ENCODE assay signal across 23 cellular contexts in genomic region chr2:8154270-8154669, GRCh38.
DNase-seq lines count a peak whose midpoint lies in the region; ATAC-seq, FAIRE-seq and TF ChIP-seq lines count a peak whose summit lies in the region.
"Had no signal": no experiment of that assay in that cellular context is flagged by ENCODE, and none has a peak within 500 bp of the region (broad histone marks: within the 10 kb centered on the region; RNA-seq: fewer than 3 reads in every experiment).

No MANE protein-coding gene starts in this region.

- no peak for TF ChIP-seq CTCF in HepG2 (CRISPR knock-in tag; IDR thresholded peaks at IDR 0.05)
- TF ChIP-seq CTCF in right lobe of liver (IDR thresholded peaks at IDR 0.05), result no peak

- H3K4me2 ChIP-seq in HepG2 (ENCODE audit: low read depth, low read length), result no peak overlapping the region

- H3K9me3 Mint-ChIP-seq in activated T-helper 2 cell treated with anti-CD3 and anti-CD28 coated beads, Interferon-gamma antibody, Interleukin-2, Interleukin-4, amounts not matched to agents 10 μg/mL and 5 μg/mL and 100 μg/mL, durations not matched to agents 14 hours and 24 hours and 36 hours, result peaks cover 43% of the 10 kb centered on the region
- H3K9me3 Mint-ChIP-seq in stimulated activated effector memory CD8-positive, alpha-beta T cell treated with anti-CD3 and anti-CD28 coated beads, Interleukin-12 subunit alpha, Interleukin-12 subunit beta, amount 100 ng/mL, for 72 hours, result peaks cover 28% of the 10 kb centered on the region
- H3K9me3 Mint-ChIP-seq: central memory CD8-positive, alpha-beta T cell; neural crest cell had no signal

- peaks cover 31% of the 10 kb centered on the region for H3K4me1 Mint-ChIP-seq in activated T-helper 2 cell treated with anti-CD3 and anti-CD28 coated beads, Interferon-gamma antibody, Interleukin-2, Interleukin-4, amounts not matched to agents 10 μg/mL and 5 μg/mL and 100 μg/mL, durations not matched to agents 14 hours and 24 hours and 36 hours (ENCODE audit: low read depth)
- H3K4me1 Mint-ChIP-seq in stimulated activated effector memory CD8-positive, alpha-beta T cell treated with anti-CD3 and anti-CD28 coated beads, Interleukin-12 subunit alpha, Interleukin-12 subunit beta, amount 100 ng/mL, for 72 hours, result peaks cover 74% of the 10 kb centered on the region

- ATAC-seq in HepG2, result no peak
- no peak for ATAC-seq in right lobe of liver
- peak; percentile 39 for ATAC-seq in stimulated activated effector memory CD8-positive, alpha-beta T cell treated with anti-CD3 and anti-CD28 coated beads, Interleukin-12 subunit alpha, Interleukin-12 subunit beta, amount 100 ng/mL, for 72 hours
- ATAC-seq: left cardiac atrium, Panc1, SK-N-SH treated with all-trans-retinoic acid at 6 μM for 48 hours had no signal

- H3K4me3 ChIP-seq in HepG2 (replicated peaks in 1 of 3; ENCODE audit: insufficient read depth in 1 of 3, low read depth in 2 of 3, low read length in 3 of 3) (no peak overlapping the region), right lobe of liver (no peak overlapping the region)
- H3K4me3 ChIP-seq: esophagus muscularis mucosa, testis had no signal

- no TSS peak for BruUV-seq in HepG2 (replicated peaks; lab: Mats Ljungman, UMichigan)

- H3K9me3 ChIP-seq in HepG2 (ENCODE audit: low read length), result no peaks in the 10 kb centered on the region
- H3K9me3 ChIP-seq in right lobe of liver, result no peaks in the 10 kb centered on the region
- H3K9me3 ChIP-seq: testis had no signal

- no peaks in the 10 kb centered on the region for H3K27me3 ChIP-seq in HepG2 (ENCODE audit: control insufficient read depth in 1 of 2, insufficient read depth in 2 of 2, low read length in 2 of 2)
- H3K27me3 ChIP-seq in right lobe of liver, result no peaks in the 10 kb centered on the region
- H3K27me3 ChIP-seq: esophagus muscularis mucosa, testis had no signal

- in situ Hi-C loops in HepG2 (cut with HindIII; ENCODE audit: extremely low pct_ligation_motif_present, low pct_unique_long_range_greater_than_20kb), result no loop called here

- H3K79me2 ChIP-seq in HepG2 (ENCODE audit: insufficient read depth, low read length), result no peaks in the 10 kb centered on the region

- H3K27me3 Mint-ChIP-seq in activated T-helper 2 cell treated with anti-CD3 and anti-CD28 coated beads, Interferon-gamma antibody, Interleukin-2, Interleukin-4, amounts not matched to agents 10 μg/mL and 5 μg/mL and 100 μg/mL, durations not matched to agents 14 hours and 24 hours and 36 hours (ENCODE audit: low read depth), result no peaks in the 10 kb centered on the region
- H3K27me3 Mint-ChIP-seq: central memory CD8-positive, alpha-beta T cell had no signal

- POLR2A ChIA-PET in HepG2 (lab: Yijun Ruan, JAX), result no interaction called here

- H3K36me3 Mint-ChIP-seq in activated T-helper 2 cell treated with anti-CD3 and anti-CD28 coated beads, Interferon-gamma antibody, Interleukin-2, Interleukin-4, amounts not matched to agents 10 μg/mL and 5 μg/mL and 100 μg/mL, durations not matched to agents 14 hours and 24 hours and 36 hours (ENCODE audit: low read depth), result peaks cover 28% of the 10 kb centered on the region
- peaks cover 12% of the 10 kb centered on the region for H3K36me3 Mint-ChIP-seq in stimulated activated effector memory CD8-positive, alpha-beta T cell treated with anti-CD3 and anti-CD28 coated beads, Interleukin-12 subunit alpha, Interleukin-12 subunit beta, amount 100 ng/mL, for 72 hours
- H3K36me3 Mint-ChIP-seq: mesothelial cell of epicardium had no signal

- no peaks in the 10 kb centered on the region; a peak in 1 of 5 replicates for H3K36me3 ChIP-seq in HepG2 (replicated peaks in 1 of 2; ENCODE audit: control insufficient read depth in 1 of 2, insufficient read depth in 2 of 2, low read length in 2 of 2)
- H3K36me3 ChIP-seq in right lobe of liver, result no peaks in the 10 kb centered on the region
- H3K36me3 ChIP-seq: esophagus muscularis mucosa had no signal

- intact Hi-C loops in HepG2 (cut with micrococcal nuclease; ENCODE audit: unreplicated experiment), result no loop called here
- intact Hi-C loops in right lobe of liver (cut with DNase I), result no loop called here
- intact Hi-C loops in activated T-helper 2 cell treated with anti-CD3 and anti-CD28 coated beads, Interferon-gamma antibody, Interleukin-2, Interleukin-4, amounts not matched to agents 10 μg/mL and 5 μg/mL and 100 μg/mL, durations not matched to agents 14 hours and 24 hours and 36 hours (cut with micrococcal nuclease), result loop anchor here (2.0 to 10.0 kb wide), 8 partner anchors 85 to 719 kb away; no protein-coding TSS in a partner anchor

- no peak for DNase-seq in HepG2 (ENCODE audit: low spot score)
- no peak for DNase-seq in right lobe of liver
- peak; percentile 39 for DNase-seq in M059J (ENCODE audit: low read depth)
- no peak for DNase-seq in activated T-helper 2 cell treated with anti-CD3 and anti-CD28 coated beads, Interferon-gamma antibody, Interleukin-2, Interleukin-4, amounts not matched to agents 10 μg/mL and 5 μg/mL and 100 μg/mL, durations not matched to agents 14 hours and 24 hours and 36 hours (ENCODE audit: low spot score)
- DNase-seq in stimulated activated effector memory CD8-positive, alpha-beta T cell treated with anti-CD3 and anti-CD28 coated beads, Interleukin-12 subunit alpha, Interleukin-12 subunit beta, amount 100 ng/mL, for 72 hours (ENCODE audit: low spot score in 2 of 2), result no peak
- no peak for DNase-seq in cerebellar cortex (ENCODE audit: low spot score)
- DNase-seq in T-helper 2 cell, result no peak
- DNase-seq: activated CD4-positive, alpha-beta T cell treated with anti-CD3 and anti-CD28 coated beads, Interleukin-2, amount 50 U/mL, for 1 hour; amniotic stem cell; DMS79 treated with DMSO at 0.1 percent for 48 hours; effector CD8-positive, alpha-beta T cell; left cardiac atrium; NCI-H1694; small intestine; testis had no signal

- H3K9ac ChIP-seq in HepG2 (ENCODE audit: insufficient read depth, low read depth, low read length), result no peak overlapping the region

- H3K4me1 ChIP-seq in HepG2 (ENCODE audit: insufficient read depth, low read length) (peaks cover 21% of the 10 kb centered on the region), right lobe of liver (no peaks in the 10 kb centered on the region)
- H3K4me1 ChIP-seq: testis had no signal

- H3K27ac ChIP-seq in HepG2 (ENCODE audit: extremely low read length, insufficient read depth, low read length), result no peak overlapping the region
- no peak overlapping the region for H3K27ac ChIP-seq in right lobe of liver
- H3K27ac ChIP-seq: esophagus muscularis mucosa, testis had no signal

- H3K4me3 Mint-ChIP-seq in activated T-helper 2 cell treated with anti-CD3 and anti-CD28 coated beads, Interferon-gamma antibody, Interleukin-2, Interleukin-4, amounts not matched to agents 10 μg/mL and 5 μg/mL and 100 μg/mL, durations not matched to agents 14 hours and 24 hours and 36 hours (ENCODE audit: low read depth), result no peak overlapping the region
- peak overlapping the region; percentile 16 for H3K4me3 Mint-ChIP-seq in stimulated activated effector memory CD8-positive, alpha-beta T cell treated with anti-CD3 and anti-CD28 coated beads, Interleukin-12 subunit alpha, Interleukin-12 subunit beta, amount 100 ng/mL, for 72 hours
- H3K4me3 Mint-ChIP-seq: central memory CD8-positive, alpha-beta T cell; mesothelial cell of epicardium; neural crest cell had no signal

- WGBS in HepG2 (ENCODE audit: low lambda C conversion rate), result 90% methylated on average over 7 of the region's 7 CpGs
- 83% methylated on average over 7 of the region's 7 CpGs for WGBS in right lobe of liver (ENCODE audit: insufficient coverage, low coverage, low lambda C conversion rate, missing lambda C conversion rate)

- H3K27ac Mint-ChIP-seq in activated T-helper 2 cell treated with anti-CD3 and anti-CD28 coated beads, Interferon-gamma antibody, Interleukin-2, Interleukin-4, amounts not matched to agents 10 μg/mL and 5 μg/mL and 100 μg/mL, durations not matched to agents 14 hours and 24 hours and 36 hours, result peak overlapping the region; percentile 90
- H3K27ac Mint-ChIP-seq in stimulated activated effector memory CD8-positive, alpha-beta T cell treated with anti-CD3 and anti-CD28 coated beads, Interleukin-12 subunit alpha, Interleukin-12 subunit beta, amount 100 ng/mL, for 72 hours, result peak overlapping the region; percentile 92
- H3K27ac Mint-ChIP-seq: mesothelial cell of epicardium had no signal

- no peak for FAIRE-seq in HepG2 (lab: Jason Lieb, UNC)
- FAIRE-seq: H54, small intestine, TTC549 had no signal

- no peak for TF ChIP-seq POLR2A in HepG2 (IDR thresholded peaks at IDR 0.05; ENCODE audit: insufficient read depth in 1 of 2, low read depth in 2 of 2, low read length in 2 of 2)
- no peak for TF ChIP-seq POLR2A in right lobe of liver (IDR thresholded peaks at IDR 0.05)

- TF ChIP-seq EP300 in HepG2 (IDR thresholded peaks at IDR 0.05; ENCODE audit: low read depth in 2 of 2, low read length in 2 of 2) (no peak), HepG2 (CRISPR knock-in tag; IDR thresholded peaks at IDR 0.05; ENCODE audit: borderline replicate concordance) (no peak)

- H2AFZ ChIP-seq in HepG2 (ENCODE audit: low read length), result no peak overlapping the region

- H4K20me1 ChIP-seq in HepG2 (ENCODE audit: insufficient read depth, low read length), result no peaks in the 10 kb centered on the region

- no peak for TF ChIP-seq RAD21 in HepG2 (CRISPR knock-in tag; IDR thresholded peaks at IDR 0.05)

- CTCF ChIA-PET in HepG2 (lab: Yijun Ruan, JAX; ENCODE audit: low intra/inter-chr PET ratio, low total read pairs), result no interaction called here

TF ChIP-seq in HepG2, 621 proteins besides CTCF, POLR2A, EP300 and RAD21:
- TF ChIP-seq HOMEZ (CRISPR knock-in tag; IDR thresholded peaks at IDR 0.05; ENCODE audit: low read depth) (peak; percentile 19; the same call in 1 of the 2 replicates), ZNF10 (CRISPR knock-in tag; IDR thresholded peaks at IDR 0.05; ENCODE audit: borderline replicate concordance, low read depth) (no peak)
